ENCODE assay signal across 16 cellular contexts in genomic region chr5:178383301-178383918, GRCh38.
"Had no signal": no experiment of that assay in that cellular context is flagged by ENCODE, and none has a peak within 500 bp of the region (broad histone marks: within the 10 kb centered on the region; RNA-seq: fewer than 3 reads in every experiment).

No MANE protein-coding gene starts in this region.

- H3K36me3 ChIP-seq: neutrophil, tibial nerve had no signal

- H3K4me3 Mint-ChIP-seq: effector memory CD8-positive, alpha-beta T cell; T-helper 1 cell treated with Interleukin-12 subunit alpha and Interleukin-12 subunit beta and Interleukin-4 antibody, amounts not matched to agents 30 μg/mL and 1 μg/mL, for 36 hours had no signal

- H3K4me3 ChIP-seq: tibial nerve had no signal

- H3K36me3 Mint-ChIP-seq: activated naive CD4-positive, alpha-beta T cell treated with anti-CD3 and anti-CD28 coated beads, Interleukin-2, amount 50 U/mL, for 72 hours had no signal

- H3K27ac Mint-ChIP-seq: activated naive CD4-positive, alpha-beta T cell treated with anti-CD3 and anti-CD28 coated beads, Interleukin-2, amount 50 U/mL, for 72 hours; effector memory CD8-positive, alpha-beta T cell; T-helper 1 cell treated with Interleukin-12 subunit alpha and Interleukin-12 subunit beta and Interleukin-4 antibody, amounts not matched to agents 30 μg/mL and 1 μg/mL, for 36 hours had no signal

- H3K9me3 ChIP-seq: neutrophil, tibial nerve had no signal

- H3K9me3 Mint-ChIP-seq: activated naive CD4-positive, alpha-beta T cell treated with anti-CD3 and anti-CD28 coated beads, Interleukin-2, amount 50 U/mL, for 72 hours; effector memory CD8-positive, alpha-beta T cell; T-helper 1 cell treated with Interleukin-12 subunit alpha and Interleukin-12 subunit beta and Interleukin-4 antibody, amounts not matched to agents 30 μg/mL and 1 μg/mL, for 36 hours had no signal

- ATAC-seq: activated naive CD4-positive, alpha-beta T cell treated with anti-CD3 and anti-CD28 coated beads, Interleukin-2, amount 50 U/mL, for 72 hours; effector memory CD8-positive, alpha-beta T cell; left lobe of liver had no signal

- H3K27ac ChIP-seq: neutrophil, tibial nerve, VCaP had no signal

- H3K27me3 ChIP-seq: neutrophil had no signal

- DNase-seq: activated CD4-positive, alpha-beta T cell treated with anti-CD3 and anti-CD28 coated beads for 1 hour; activated CD8-positive, alpha-beta memory T cell treated with anti-CD3 and anti-CD28 coated beads for 24 hours; activated gamma-delta T cell treated with Interleukin-2 at 50 U/mL for 16 hours; effector memory CD8-positive, alpha-beta T cell; mammary epithelial cell; midbrain; stimulated activated CD4-positive, alpha-beta T cell treated with anti-CD3 and anti-CD28 coated beads, Interleukin-12 subunit alpha, Interleukin-12 subunit beta, amount 100 ng/mL, for 4 hours; stimulated activated CD4-positive, alpha-beta T cell treated with anti-CD3 and anti-CD28 coated beads, Interleukin-1b, Interleukin-23, amount 100 ng/mL, for 48 hours; stimulated activated CD8-positive, alpha-beta memory T cell treated with anti-CD3 and anti-CD28 coated beads, Interleukin-4, amount 100 ng/mL, for 48 hours; stimulated activated naive CD4-positive, alpha-beta T cell treated with Interleukin-2 at 50 U/mL for 16 hours had no signal
